1 cellular context compared by ENCODE assay signal in the genomic region with DNA sequence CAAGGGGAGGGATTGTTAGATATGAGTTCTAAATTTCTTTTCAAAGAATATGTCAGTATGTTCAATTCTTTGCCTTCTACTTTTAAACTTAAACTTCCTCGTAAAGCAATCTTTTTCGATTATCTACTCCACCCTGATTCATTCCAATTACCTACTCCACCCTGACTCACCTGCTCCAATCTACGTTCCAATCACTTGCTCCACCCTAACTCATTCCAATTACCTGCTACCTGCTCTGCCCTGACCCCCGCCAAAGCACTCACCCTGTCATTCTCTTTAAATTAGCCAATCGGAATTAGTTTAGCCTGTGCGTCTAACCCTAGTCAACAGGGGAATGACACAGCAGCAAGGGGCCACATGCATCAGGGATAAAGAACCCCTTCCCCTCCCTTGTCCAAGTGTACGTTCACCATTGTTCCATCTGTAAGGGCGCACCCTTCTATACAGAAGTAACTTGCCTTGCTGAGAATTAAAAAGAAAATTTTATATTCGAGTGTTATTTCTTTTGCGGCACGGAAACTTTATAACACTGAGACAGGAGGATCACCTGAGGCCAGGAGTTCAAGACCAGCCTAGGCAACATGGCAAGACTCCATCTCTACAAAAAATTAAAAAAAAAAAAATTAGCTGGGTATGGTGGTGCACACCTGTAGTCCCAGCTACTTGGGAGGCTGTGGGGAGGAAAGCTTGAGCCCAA.
TF ChIP-seq lines count a peak whose summit lies in the region.

No MANE protein-coding gene starts in this region.

TF ChIP-seq in HepG2, 621 proteins besides CTCF, POLR2A, EP300 and RAD21:
- TF ChIP-seq HNRNPK (IDR thresholded peaks at IDR 0.05; ENCODE audit: low read depth, low read length, poor library complexity, severe bottlenecking) = peak; percentile 36
- TF ChIP-seq ZNF776 (CRISPR knock-in tag; IDR thresholded peaks at IDR 0.05) = peak; percentile 31; the same call in 1 of the 2 replicates
- peak; percentile 48 for TF ChIP-seq POGZ (CRISPR knock-in tag; IDR thresholded peaks at IDR 0.05)
- TF ChIP-seq ZNF282 (IDR thresholded peaks at IDR 0.05; ENCODE audit: partially characterized antibody) = peak; percentile 29
- TF ChIP-seq FOXK2 (IDR thresholded peaks at IDR 0.05) = 0 out of 2 replicates have a peak, but pooled peaks have one; percentile 27
- TF ChIP-seq RBM22 (optimal IDR thresholded peaks at IDR 0.05; ENCODE audit: low read length) = peak; percentile 69
- peak; percentile 43; the same call in 1 of the 2 replicates for TF ChIP-seq ZMYM4 (CRISPR knock-in tag; IDR thresholded peaks at IDR 0.05)
- TF ChIP-seq ZNF460 (CRISPR knock-in tag; IDR thresholded peaks at IDR 0.05; ENCODE audit: borderline replicate concordance) = peak; percentile 86; the same call in 1 of the 2 replicates
- TF ChIP-seq ZC3H13 (CRISPR knock-in tag; IDR thresholded peaks at IDR 0.05) = 0 out of 2 replicates have a peak, but pooled peaks have one; percentile 24
- TF ChIP-seq ZNF20 (CRISPR knock-in tag; IDR thresholded peaks at IDR 0.05) = peak; percentile 86; the same call in 1 of the 2 replicates
- TF ChIP-seq FOXC1 (CRISPR knock-in tag; IDR thresholded peaks at IDR 0.05; ENCODE audit: borderline replicate concordance) = peak; percentile 55; the same call in 1 of the 2 replicates
- 0 out of 2 replicates have a peak, but pooled peaks have one; percentile 60 for TF ChIP-seq ZNF414 (CRISPR knock-in tag; IDR thresholded peaks at IDR 0.05)
TF ChIP-seq in HepG2: peak in this region for 12; not testable (repeated sequence) for 609.
